Comparison of ENCODE assay signal across 8 cellular contexts in the genomic region with DNA sequence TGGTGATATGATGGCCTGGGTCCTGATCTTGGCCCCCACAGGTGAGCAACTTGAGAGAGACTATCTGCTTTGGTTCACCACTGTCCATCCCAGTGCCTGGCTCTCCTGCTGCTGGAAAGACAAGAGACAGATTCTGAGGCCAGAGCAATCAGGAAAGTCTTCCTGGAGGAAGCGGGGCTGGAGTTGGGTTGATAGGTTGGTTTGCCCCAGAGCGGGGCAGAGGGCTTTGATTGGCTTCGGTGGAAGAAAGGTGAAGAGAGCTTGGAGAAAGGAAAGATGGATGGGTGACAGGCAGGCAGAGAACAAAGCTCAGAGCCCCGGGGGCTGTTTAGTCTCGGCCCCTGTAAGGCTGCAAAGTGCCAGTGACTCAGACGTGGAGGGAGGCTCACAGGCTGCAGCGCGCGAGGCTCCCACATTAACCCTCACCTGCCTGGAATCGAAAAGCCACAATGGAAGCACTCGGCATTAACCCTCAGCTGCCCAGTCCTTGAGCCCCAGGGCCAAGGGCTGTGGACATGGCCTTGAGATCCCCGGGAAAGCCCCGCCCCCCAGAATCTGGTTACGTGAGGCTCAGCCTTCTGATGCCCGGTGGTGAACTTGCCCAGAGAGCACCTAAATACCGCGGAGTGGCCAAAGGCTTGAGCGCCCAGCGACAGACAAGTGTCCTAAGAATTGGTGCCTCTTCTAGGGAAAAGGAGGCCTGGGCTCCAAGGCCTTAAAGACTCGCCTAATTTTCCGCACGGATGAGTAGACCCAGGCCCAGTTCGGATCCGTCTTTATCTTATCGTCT. TPM values are rescaled to one million over a fixed set of nuclear protein-coding genes. Genes with fewer than 3 reads are reported as not detected.
DNase-seq lines count a peak whose midpoint lies in the region; ATAC-seq, FAIRE-seq and TF ChIP-seq lines count a peak whose summit lies in the region.

No MANE protein-coding gene starts in this region.

- intact Hi-C loops in CD14-positive monocyte (cut with micrococcal nuclease), result loop anchor here in 1 of 2 donors (5.0 kb wide), 1 partner anchor 91 kb away; no protein-coding TSS in a partner anchor

- dilution Hi-C loops in keratinocyte (cut with MboI; ENCODE audit: extremely low pct_ligation_motif_present, low sequenced_read_pairs), result no loop called here

- H3K9me1 ChIP-seq in keratinocyte (ENCODE audit: control insufficient read depth, extremely low read depth, insufficient read depth, low read length), result no peaks in the 10 kb centered on the region

- no peaks in the 10 kb centered on the region for H4K20me1 ChIP-seq in keratinocyte (ENCODE audit: control insufficient read depth, extremely low read depth, insufficient read depth, low read length)

- H3K27me3 ChIP-seq in keratinocyte (ENCODE audit: control insufficient read depth, extremely low read depth, insufficient read depth, low read length), result no peaks in the 10 kb centered on the region

- peaks cover 17% of the 10 kb centered on the region for H3K4me1 ChIP-seq in keratinocyte (ENCODE audit: control insufficient read depth, extremely low read depth, insufficient read depth, low read length)

- H3K4me3 Mint-ChIP-seq in CD14-positive monocyte, result peak overlapping the region; percentile 78 to 87
- H3K4me3 Mint-ChIP-seq in stimulated activated naive B cell treated with anti-CD40 and anti-IgM and Interleukin-4, amounts not matched to agents 10 μg/mL and 1 μg/mL and 100 μg/mL, for 72 hours, result peak overlapping the region; percentile 52 to 62

- peak overlapping the region; percentile 60 for H3K9ac ChIP-seq in keratinocyte (ENCODE audit: control insufficient read depth, extremely low read depth, insufficient read depth, low read length)

- peak overlapping the region; percentile 70 to 89 (median 85) for H3K27ac Mint-ChIP-seq in CD14-positive monocyte
- H3K27ac Mint-ChIP-seq in stimulated activated naive B cell treated with anti-CD40 and anti-IgM and Interleukin-4, amounts not matched to agents 10 μg/mL and 1 μg/mL and 100 μg/mL, for 72 hours, result peak overlapping the region; percentile 34

- no peak for ATAC-seq in stimulated activated naive B cell treated with anti-CD40 and anti-IgM and Interleukin-4, amounts not matched to agents 10 μg/mL and 1 μg/mL and 100 μg/mL, for 72 hours (replicated peaks)
- no peak for ATAC-seq in HG03469 (IDR thresholded peaks at IDR 0.05; ENCODE audit: unreplicated experiment)

- no peaks in the 10 kb centered on the region for H3K9me3 Mint-ChIP-seq in CD14-positive monocyte
- H3K9me3 Mint-ChIP-seq in stimulated activated naive B cell treated with anti-CD40 and anti-IgM and Interleukin-4, amounts not matched to agents 10 μg/mL and 1 μg/mL and 100 μg/mL, for 72 hours, result no peaks in the 10 kb centered on the region

- H3K27me3 Mint-ChIP-seq in CD14-positive monocyte (ENCODE audit: low read depth in 3 of 3), result peaks cover 0 to 5% (median 0%) of the 10 kb centered on the region in 3 donors
- peaks cover 8 to 18% of the 10 kb centered on the region in 2 donors for H3K27me3 Mint-ChIP-seq in stimulated activated naive B cell treated with anti-CD40 and anti-IgM and Interleukin-4, amounts not matched to agents 10 μg/mL and 1 μg/mL and 100 μg/mL, for 72 hours

- H3K36me3 ChIP-seq in keratinocyte (ENCODE audit: control insufficient read depth in 2 of 2, extremely low read depth in 1 of 2, insufficient read depth in 2 of 2, low read length in 2 of 2), result peaks cover 0 to 2% of the 10 kb centered on the region in 2 experiments

- TF ChIP-seq CTCF in CD14-positive monocyte (IDR thresholded peaks at IDR 0.05) (no peak), keratinocyte (optimal IDR thresholded peaks at IDR 0.05 in 1 of 3, IDR thresholded peaks at IDR 0.05 in 1 of 3, conservative IDR thresholded peaks at IDR 0.05 in 1 of 3; ENCODE audit: extremely low read depth in 1 of 3, insufficient read depth in 2 of 3, low read length in 3 of 3) (no peak)

- H3K27ac ChIP-seq in keratinocyte (ENCODE audit: control insufficient read depth, insufficient read depth, low read length), result no peak overlapping the region

- DNase-seq in CD14-positive monocyte (ENCODE audit: low spot score) (no peak), HuH-7.5 (ENCODE audit: low spot score) (peak; percentile 34), astrocyte of the hippocampus (ENCODE audit: low read depth, low spot score) (peak; percentile 70), keratinocyte (ENCODE audit: low read depth, low spot score) (no peak), NAMALWA (ENCODE audit: low spot score) (no peak), D341Med (ENCODE audit: low spot score) (no peak)
- no peak for DNase-seq in stimulated activated naive B cell treated with anti-CD40 and anti-IgM and Interleukin-4, amounts not matched to agents 10 μg/mL and 1 μg/mL and 100 μg/mL, for 72 hours

- peaks cover 7% of the 10 kb centered on the region for H3K79me2 ChIP-seq in keratinocyte (ENCODE audit: control insufficient read depth, insufficient read depth, low read length)

- H3K4me2 ChIP-seq in keratinocyte (ENCODE audit: control insufficient read depth, extremely low read depth, insufficient read depth, low read depth, low read length), result peak overlapping the region; percentile 94

- no peaks in the 10 kb centered on the region for H3K9me3 ChIP-seq in keratinocyte (ENCODE audit: control insufficient read depth, low read depth, low read length)

- H3K4me3 ChIP-seq in keratinocyte (ENCODE audit: control insufficient read depth in 2 of 3, extremely low read depth in 1 of 3, insufficient read depth in 2 of 3, low read depth in 1 of 3, low read length in 3 of 3), result peak overlapping the region in 2 of 3 experiments; percentile 70 to 71

- H3K36me3 Mint-ChIP-seq in CD14-positive monocyte, result peaks cover 7 to 17% of the 10 kb centered on the region in 2 donors
- H3K36me3 Mint-ChIP-seq in stimulated activated naive B cell treated with anti-CD40 and anti-IgM and Interleukin-4, amounts not matched to agents 10 μg/mL and 1 μg/mL and 100 μg/mL, for 72 hours, result peaks cover 6 to 9% of the 10 kb centered on the region in 2 donors

- H2AFZ ChIP-seq in keratinocyte (ENCODE audit: control insufficient read depth, low read length), result peak overlapping the region; percentile 66

- peaks cover 57% of the 10 kb centered on the region for H3K4me1 Mint-ChIP-seq in CD14-positive monocyte
- H3K4me1 Mint-ChIP-seq in stimulated activated naive B cell treated with anti-CD40 and anti-IgM and Interleukin-4, amounts not matched to agents 10 μg/mL and 1 μg/mL and 100 μg/mL, for 72 hours, result peaks cover 7 to 25% of the 10 kb centered on the region in 2 donors

- peak; percentile 84 for FAIRE-seq in keratinocyte (lab: Jason Lieb, UNC)

RNA-seq across cellular contexts. Expression of a gene that starts 1.0 kb away (rescaled TPM):
- polyA plus RNA-seq in CD14-positive monocyte (10 to 100 TPM; 18.3 to 23.9 TPM), keratinocyte (26.5 to 33.3 TPM (median 29.2 TPM) in 3 replicates)
- polyA plus RNA-seq in keratinocyte (2011; ENCODE audit: low read depth), result 0.76 TPM
- 19.1 and 26.7 TPM in 2 replicates for polyA plus RNA-seq in keratinocyte (2011; cell fraction: cytosol; rRNA removed)
- polyA plus RNA-seq in keratinocyte (2011; cell fraction: nucleus; rRNA removed), result 14.4 and 17.1 TPM in 2 replicates
- 4.7 and 28.2 TPM in 2 replicates for polyA plus RNA-seq in keratinocyte (2012; ENCODE audit: low replicate concordance)
- polyA minus RNA-seq in keratinocyte, result 26.5 to 50.3 TPM (median 34.2 TPM) in 3 replicates
- 18.8 TPM for polyA minus RNA-seq in keratinocyte (2011; cell fraction: cytosol; rRNA and poly(A)+ RNA removed)
- 7.6 and 9.8 TPM in 2 replicates for polyA minus RNA-seq in keratinocyte (2011; cell fraction: nucleus; rRNA and poly(A)+ RNA removed)

Comparison
In these comparisons a context has a peak if more than half of its experiments do, and no peak if none do; other contexts are left out.
1. DNase-seq: peak in HuH-7.5 (single experiment) and astrocyte of the hippocampus (single experiment); none in CD14-positive monocyte (single experiment), keratinocyte (single experiment), stimulated activated naive B cell treated with anti-CD40 and anti-IgM and Interleukin-4, amounts not matched to agents 10 μg/mL and 1 μg/mL and 100 μg/mL, for 72 hours (single experiment), NAMALWA (single experiment) and D341Med (single experiment).